Comparison of ENCODE assay signal across 9 cellular contexts in genomic region chr18:2569338-2570207, GRCh38. TPM values are rescaled to one million over a fixed set of nuclear protein-coding genes. Genes with fewer than 3 reads are reported as not detected.
A peak's percentile ranks its signal among the peaks of the same experiment; 100 is the strongest.
DNase-seq lines count a peak whose midpoint lies in the region; ATAC-seq, FAIRE-seq and TF ChIP-seq lines count a peak whose summit lies in the region.
"Had no signal": no experiment of that assay in that cellular context is flagged by ENCODE, and none has a peak within 500 bp of the region (broad histone marks: within the 10 kb centered on the region; RNA-seq: fewer than 3 reads in every experiment).

No MANE protein-coding gene starts in this region.

- H3K36me3 Mint-ChIP-seq in activated naive CD8-positive, alpha-beta T cell: peaks cover 3% of the 10 kb centered on the region

- peak overlapping the region in 6 of 10 donors; percentile 69 to 88 (median 72) for H3K4me3 ChIP-seq in heart right ventricle
- no peak overlapping the region for H3K4me3 ChIP-seq in right cardiac atrium (ENCODE audit: low read length)
- peak overlapping the region; percentile 2 to 94 (median 90) for H3K4me3 ChIP-seq in keratinocyte (ENCODE audit: control insufficient read depth in 2 of 3, extremely low read depth in 1 of 3, insufficient read depth in 2 of 3, low read depth in 1 of 3, low read length in 3 of 3)
- peak overlapping the region; percentile 65 to 75 for H3K4me3 ChIP-seq in tibial artery

- FAIRE-seq in keratinocyte (lab: Jason Lieb, UNC): no peak

- H3K9me3 ChIP-seq in heart right ventricle (no peaks in the 10 kb centered on the region), right cardiac atrium (ENCODE audit: control insufficient read depth, low read length) (no peaks in the 10 kb centered on the region), keratinocyte (ENCODE audit: control insufficient read depth, low read depth, low read length) (no peaks in the 10 kb centered on the region), tibial artery (no peaks in the 10 kb centered on the region)

- no peaks in the 10 kb centered on the region for H3K9me1 ChIP-seq in keratinocyte (ENCODE audit: control insufficient read depth, extremely low read depth, insufficient read depth, low read length)

- no peaks in the 10 kb centered on the region for H3K9me3 Mint-ChIP-seq in activated naive CD8-positive, alpha-beta T cell (ENCODE audit: low read depth)

- no peaks in the 10 kb centered on the region for H3K27me3 Mint-ChIP-seq in activated naive CD8-positive, alpha-beta T cell

- peaks cover 0 to 46% (median 18%) of the 10 kb centered on the region in 9 donors for H3K4me1 ChIP-seq in heart right ventricle
- no peaks in the 10 kb centered on the region for H3K4me1 ChIP-seq in right cardiac atrium (ENCODE audit: control insufficient read depth, insufficient read depth, low read length)
- H3K4me1 ChIP-seq in keratinocyte (ENCODE audit: control insufficient read depth, extremely low read depth, insufficient read depth, low read length): peaks cover 21% of the 10 kb centered on the region
- H3K4me1 ChIP-seq in tibial artery: peaks cover 0 to 24% (median 17%) of the 10 kb centered on the region in 4 donors

- no peak overlapping the region for H2AFZ ChIP-seq in keratinocyte (ENCODE audit: control insufficient read depth, low read length)

- ATAC-seq in heart right ventricle: no peak
- no peak for ATAC-seq in right cardiac atrium
- ATAC-seq in GM21576 (IDR thresholded peaks at IDR 0.05; ENCODE audit: unreplicated experiment): no peak

- no peaks in the 10 kb centered on the region for H3K27me3 ChIP-seq in heart right ventricle
- no peaks in the 10 kb centered on the region for H3K27me3 ChIP-seq in right cardiac atrium (ENCODE audit: control insufficient read depth, insufficient read depth)
- no peaks in the 10 kb centered on the region for H3K27me3 ChIP-seq in keratinocyte (ENCODE audit: control insufficient read depth, extremely low read depth, insufficient read depth, low read length)
- no peaks in the 10 kb centered on the region for H3K27me3 ChIP-seq in tibial artery

- no peaks in the 10 kb centered on the region for H4K20me1 ChIP-seq in keratinocyte (ENCODE audit: control insufficient read depth, extremely low read depth, insufficient read depth, low read length)

- H3K79me2 ChIP-seq in keratinocyte (ENCODE audit: control insufficient read depth, insufficient read depth, low read length): peaks cover 44% of the 10 kb centered on the region

- no peak for TF ChIP-seq CTCF in heart right ventricle (IDR thresholded peaks at IDR 0.05)
- no peak for TF ChIP-seq CTCF in keratinocyte (optimal IDR thresholded peaks at IDR 0.05 in 1 of 3, IDR thresholded peaks at IDR 0.05 in 1 of 3, conservative IDR thresholded peaks at IDR 0.05 in 1 of 3; ENCODE audit: extremely low read depth in 1 of 3, insufficient read depth in 2 of 3, low read length in 3 of 3)
- TF ChIP-seq CTCF in tibial artery (IDR thresholded peaks at IDR 0.05): no peak

- H3K27ac ChIP-seq in heart right ventricle: peak overlapping the region in 2 of 10 donors; percentile 99
- no peak overlapping the region for H3K27ac ChIP-seq in right cardiac atrium (ENCODE audit: low read length)
- no peak overlapping the region for H3K27ac ChIP-seq in keratinocyte (ENCODE audit: control insufficient read depth, insufficient read depth, low read length)
- H3K27ac ChIP-seq in tibial artery: peak overlapping the region in 1 of 2 donors; percentile 97

- peak overlapping the region; percentile 100 for H3K4me3 Mint-ChIP-seq in activated naive CD8-positive, alpha-beta T cell

- H3K9ac ChIP-seq in keratinocyte (ENCODE audit: control insufficient read depth, extremely low read depth, insufficient read depth, low read length): peak overlapping the region; percentile 97

- H3K4me1 Mint-ChIP-seq in activated naive CD8-positive, alpha-beta T cell (ENCODE audit: low read depth): peaks cover 61% of the 10 kb centered on the region

- dilution Hi-C loops in keratinocyte (cut with MboI; ENCODE audit: extremely low pct_ligation_motif_present, low sequenced_read_pairs): no loop called here

- peak overlapping the region; percentile 85 for H3K4me2 ChIP-seq in keratinocyte (ENCODE audit: control insufficient read depth, extremely low read depth, insufficient read depth, low read depth, low read length)

- H3K27ac Mint-ChIP-seq in activated naive CD8-positive, alpha-beta T cell: peak overlapping the region; percentile 99

- H3K36me3 ChIP-seq in heart right ventricle (peaks cover 0 to 30% (median 3%) of the 10 kb centered on the region in 9 donors), keratinocyte (ENCODE audit: control insufficient read depth in 2 of 2, extremely low read depth in 1 of 2, insufficient read depth in 2 of 2, low read length in 2 of 2) (peaks cover 0 to 4% of the 10 kb centered on the region in 2 experiments), tibial artery (peaks cover 0 to 6% (median 6%) of the 10 kb centered on the region in 3 donors)

- 77 to 81% methylated on average over 10 of the region's 10 CpGs for WGBS in heart right ventricle, 2 donors
- 77% methylated on average over 10 of the region's 10 CpGs for WGBS in right cardiac atrium

- intact Hi-C loops in heart right ventricle (cut with DNase I): loop anchor here in 9 of 10 donors (2.0 to 10.0 kb wide), 6 partner anchors 68 to 1135 kb away; partner anchors contain the start of gene SMCHD1 (in 8 of the 9)
- intact Hi-C loops in right cardiac atrium (cut with DNase I): loop anchor here in 2 of 4 donors (5.0 to 10.0 kb wide), 2 partner anchors 85 to 88 kb away; partner anchors contain the start of gene SMCHD1 (in 2 of the 2)
- intact Hi-C loops in tibial artery (cut with DNase I; ENCODE audit: low total_unique reads): loop anchor here (5.0 kb wide), 1 partner anchor 83 kb away; no protein-coding TSS in a partner anchor

- DNase-seq in heart right ventricle (no peak), right cardiac atrium (no peak), keratinocyte (ENCODE audit: low read depth, low spot score) (no peak), tibial artery (no peak), NCI-H526 (lab: John Stamatoyannopoulos, UW) (no peak), DMS79 treated with DMSO at 0.1 percent for 48 hours (lab: John Stamatoyannopoulos, UW) (no peak)
- DNase-seq: NCI-H1436 had no signal

RNA-seq across cellular contexts. Expression of gene METTL4, which starts 1.7 kb away (rescaled TPM):
- total RNA-seq in heart right ventricle (1 to 10 TPM; 3.9 to 9.9 (median 5.4) TPM), right cardiac atrium (10 to 100 TPM in 2 of 4 donors, 1 to 10 TPM in 2; 6.3 to 10.8 (median 9.3) TPM)
- polyA plus RNA-seq in heart right ventricle (1 to 10 TPM; 4.2 to 6.0 TPM), right cardiac atrium (5.8 TPM), keratinocyte (5.5 to 10.2 TPM (median 6.1 TPM) in 3 replicates)
- polyA plus RNA-seq in keratinocyte (2011; ENCODE audit: low read depth): 6.9 TPM
- 3.8 and 8.4 TPM in 2 replicates for polyA plus RNA-seq in keratinocyte (2011; cell fraction: cytosol; rRNA removed)
- 7.4 and 10.4 TPM in 2 replicates for polyA plus RNA-seq in keratinocyte (2011; cell fraction: nucleus; rRNA removed)
- 4.2 and 7.8 TPM in 2 replicates for polyA plus RNA-seq in keratinocyte (2012; ENCODE audit: low replicate concordance)
- polyA minus RNA-seq in keratinocyte: 4.9 to 7.2 TPM (median 7.1 TPM) in 3 replicates
- polyA minus RNA-seq in keratinocyte (2011; cell fraction: cytosol; rRNA and poly(A)+ RNA removed): 2.3 TPM
- polyA minus RNA-seq in keratinocyte (2011; cell fraction: nucleus; rRNA and poly(A)+ RNA removed): 3.5 and 11.9 TPM in 2 replicates

RNA-seq across cellular contexts. Expression of gene NDC80, which starts 1.8 kb away (rescaled TPM):
- 1 to 10 TPM in 1 of 10 donors, under 1 TPM in 7, not detected in 2; 0.17 to 2.7 (median 0.34) TPM for total RNA-seq in heart right ventricle
- polyA plus RNA-seq in heart right ventricle: under 1 TPM; 0.33 to 0.88 TPM
- 1 to 10 TPM in 1 of 4 donors, under 1 TPM in 3; 0.17 to 1.1 (median 0.36) TPM for total RNA-seq in right cardiac atrium
- polyA plus RNA-seq in right cardiac atrium: 0.18 TPM
- polyA plus RNA-seq in keratinocyte: 1.2 to 11.5 TPM (median 6.7 TPM) in 3 replicates
- polyA plus RNA-seq in keratinocyte (2011; ENCODE audit: low read depth): 1.5 TPM
- polyA plus RNA-seq in keratinocyte (2011; cell fraction: cytosol; rRNA removed): 1.2 and 3.1 TPM in 2 replicates
- 1.9 and 2.3 TPM in 2 replicates for polyA plus RNA-seq in keratinocyte (2011; cell fraction: nucleus; rRNA removed)
- 0.07 and 6.8 TPM in 2 replicates for polyA plus RNA-seq in keratinocyte (2012; ENCODE audit: low replicate concordance)
- 0.62 to 5.8 TPM (median 3.1 TPM) in 3 replicates for polyA minus RNA-seq in keratinocyte
- polyA minus RNA-seq in keratinocyte (2011; cell fraction: cytosol; rRNA and poly(A)+ RNA removed): not detected
- 1.2 and 1.5 TPM in 2 replicates for polyA minus RNA-seq in keratinocyte (2011; cell fraction: nucleus; rRNA and poly(A)+ RNA removed)
